ENCODE assay signal across 8 cellular contexts in genomic region chr13:114226699-114227323, GRCh38. TPM values are rescaled to one million over a fixed set of nuclear protein-coding genes. Genes with fewer than 3 reads are reported as not detected.
A peak's percentile ranks its signal among the peaks of the same experiment; 100 is the strongest.
DNase-seq lines count a peak whose midpoint lies in the region; ATAC-seq and TF ChIP-seq lines count a peak whose summit lies in the region.

No MANE protein-coding gene starts in this region.

- peak; percentile 92 to 98 (median 97) for TF ChIP-seq CTCF in uterus (IDR thresholded peaks at IDR 0.05)

- TF ChIP-seq POLR2A in uterus (IDR thresholded peaks at IDR 0.05), result no peak

- H3K4me3 ChIP-seq in H7 (ENCODE audit: insufficient read depth, low read depth, low read length) (no peak overlapping the region), uterus (no peak overlapping the region)

- H3K4me1 ChIP-seq in uterus, result no peaks in the 10 kb centered on the region

- intact Hi-C loops in Right ventricle myocardium inferior (cut with DNase I) (loop anchor here (1.0 to 2.0 kb wide), 2 partner anchors 276 to 410 kb away; no protein-coding TSS in a partner anchor), posterior vena cava (cut with DNase I) (loop anchor here (2.0 to 5.0 kb wide), 2 partner anchors 274 to 275 kb away; no protein-coding TSS in a partner anchor), uterus (cut with DNase I; ENCODE audit: low total_unique reads) (loop anchor here (2.0 kb wide), 1 partner anchor 274 kb away; no protein-coding TSS in a partner anchor)

- no peaks in the 10 kb centered on the region for H3K9me3 ChIP-seq in uterus

- peak; percentile 96 for DNase-seq in ELF-1 (ENCODE audit: low read depth, low spot score)
- DNase-seq in H7, result peak; percentile 91
- DNase-seq in MV-4-11 (lab: John Stamatoyannopoulos, UW), result peak; percentile 70
- DNase-seq in SKM-1 (lab: John Stamatoyannopoulos, UW; ENCODE audit: unreplicated experiment), result peak; percentile 59
- peak; percentile 83 for DNase-seq in activated naive CD4-positive, alpha-beta T cell treated with anti-CD3 and anti-CD28 coated beads, Interleukin-2, amount 50 U/mL, for 16 hours
- peak; percentile 87 for DNase-seq in Right ventricle myocardium inferior (ENCODE audit: missing footprints)
- peak; percentile 94 for DNase-seq in posterior vena cava (ENCODE audit: low spot score)
- DNase-seq in uterus, result peak; percentile 87

- no peaks in the 10 kb centered on the region for H3K36me3 ChIP-seq in H7 (replicated peaks; ENCODE audit: control insufficient read depth, insufficient read depth, low read length)
- H3K36me3 ChIP-seq in uterus, result no peaks in the 10 kb centered on the region

- H3K27ac ChIP-seq in uterus, result no peak overlapping the region

- ATAC-seq in Right ventricle myocardium inferior, result peak; percentile 84

- no peaks in the 10 kb centered on the region for H3K27me3 ChIP-seq in H7 (ENCODE audit: control insufficient read depth, insufficient read depth, low read length)
- no peaks in the 10 kb centered on the region for H3K27me3 ChIP-seq in uterus

RNA-seq across cellular contexts. Expression of gene CDC16, which starts 7.9 kb away (rescaled TPM):
- 25.0 and 31.1 TPM in 2 replicates for total RNA-seq in H7 (2014; rRNA removed; shearing (Covaris generic))
- 36.7 TPM for total RNA-seq in Right ventricle myocardium inferior
- total RNA-seq in posterior vena cava, result 10 to 100 TPM; 46.8 TPM
- 100 to 1,000 TPM in 1 of 4 donors, 10 to 100 TPM in 3; 25.0 to 103 (median 53.5) TPM for total RNA-seq in uterus

RNA-seq across cellular contexts. Expression of gene CFAP97D2, which starts 47.8 kb away (rescaled TPM):
- not detected in 2 replicates for total RNA-seq in H7 (2014; rRNA removed; shearing (Covaris generic))
- total RNA-seq in Right ventricle myocardium inferior (not detected), posterior vena cava (not detected), uterus (not detected)

RNA-seq across cellular contexts. Expression of gene UPF3A, which starts 54.6 kb away (rescaled TPM):
- 25.0 and 47.7 TPM in 2 replicates for total RNA-seq in H7 (2014; rRNA removed; shearing (Covaris generic))
- 19.3 TPM for total RNA-seq in Right ventricle myocardium inferior
- 10 to 100 TPM; 35.2 to 36.7 TPM for total RNA-seq in posterior vena cava
- total RNA-seq in uterus, result 10 to 100 TPM; 15.0 to 74.1 (median 34.9) TPM
